In the genomic region with DNA sequence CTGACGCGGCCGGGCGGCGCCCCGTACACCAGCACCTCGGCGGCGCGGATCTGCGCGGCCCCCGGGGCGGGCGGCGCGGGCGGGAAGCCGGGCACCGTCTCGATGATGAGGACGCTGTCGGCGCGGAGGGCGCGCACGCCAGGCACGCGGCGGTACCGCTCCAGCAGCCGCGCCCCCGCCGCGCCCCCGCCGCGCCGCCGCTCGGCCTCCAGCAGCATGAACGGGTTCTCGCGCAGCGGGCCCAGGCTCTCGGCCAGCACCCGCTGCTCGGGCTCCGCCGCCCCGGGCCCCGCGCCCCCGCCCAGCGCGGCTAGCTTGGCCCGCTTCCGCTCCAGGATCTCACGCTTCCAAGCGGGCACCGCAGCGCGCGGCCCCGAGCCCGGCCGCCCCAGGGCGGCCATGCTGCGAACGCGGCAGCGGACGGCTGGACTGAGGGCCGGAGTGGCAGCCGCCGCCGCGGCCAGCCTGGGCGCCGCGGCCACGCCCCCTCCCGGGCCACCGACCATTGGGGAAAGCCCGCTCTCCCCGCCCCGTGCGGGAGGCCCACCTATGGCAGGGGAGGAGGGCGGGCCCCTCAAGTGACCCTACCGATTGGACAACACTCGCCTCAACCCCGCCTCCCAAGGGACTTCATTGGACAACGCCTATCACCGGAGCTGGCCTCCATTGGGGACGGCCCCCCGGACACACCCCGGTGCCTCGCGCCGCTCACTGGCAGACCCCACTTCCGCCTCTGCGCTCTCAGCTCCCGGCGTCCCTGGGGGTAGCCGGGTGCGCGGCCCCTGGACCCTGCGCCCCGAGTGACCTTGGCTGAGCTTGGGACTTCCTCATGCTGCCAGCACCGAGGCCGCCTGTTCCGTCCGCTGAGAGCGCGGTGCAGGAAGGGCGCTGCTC, we compare ENCODE assay signal across 8 cellular contexts.
A peak's percentile ranks its signal among the peaks of the same experiment; 100 is the strongest.
DNase-seq lines count a peak whose midpoint lies in the region; ATAC-seq and TF ChIP-seq lines count a peak whose summit lies in the region.

A gene with protein sequence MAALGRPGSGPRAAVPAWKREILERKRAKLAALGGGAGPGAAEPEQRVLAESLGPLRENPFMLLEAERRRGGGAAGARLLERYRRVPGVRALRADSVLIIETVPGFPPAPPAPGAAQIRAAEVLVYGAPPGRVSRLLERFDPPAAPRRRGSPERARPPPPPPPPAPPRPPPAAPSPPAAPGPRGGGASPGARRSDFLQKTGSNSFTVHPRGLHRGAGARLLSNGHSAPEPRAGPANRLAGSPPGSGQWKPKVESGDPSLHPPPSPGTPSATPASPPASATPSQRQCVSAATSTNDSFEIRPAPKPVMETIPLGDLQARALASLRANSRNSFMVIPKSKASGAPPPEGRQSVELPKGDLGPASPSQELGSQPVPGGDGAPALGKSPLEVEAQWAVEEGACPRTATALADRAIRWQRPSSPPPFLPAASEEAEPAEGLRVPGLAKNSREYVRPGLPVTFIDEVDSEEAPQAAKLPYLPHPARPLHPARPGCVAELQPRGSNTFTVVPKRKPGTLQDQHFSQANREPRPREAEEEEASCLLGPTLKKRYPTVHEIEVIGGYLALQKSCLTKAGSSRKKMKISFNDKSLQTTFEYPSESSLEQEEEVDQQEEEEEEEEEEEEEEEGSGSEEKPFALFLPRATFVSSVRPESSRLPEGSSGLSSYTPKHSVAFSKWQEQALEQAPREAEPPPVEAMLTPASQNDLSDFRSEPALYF (minus strand): TSS at position 431 of the 894 bp plus-strand sequence. CDS start 30 bp downstream, at position 401.

- peak; percentile 85 for ATAC-seq in HG03196 (IDR thresholded peaks at IDR 0.05; ENCODE audit: unreplicated experiment)
- peak; percentile 96 for ATAC-seq in central memory CD8-positive, alpha-beta T cell (replicated peaks; ENCODE audit: extremely low read depth, poor library complexity, severe bottlenecking)

- peaks cover 8% of the 10 kb centered on the region for H3K36me3 Mint-ChIP-seq in central memory CD8-positive, alpha-beta T cell (ENCODE audit: insufficient read depth)

- peak within 1 kb of the TSS; percentile 82 for H3K4me3 Mint-ChIP-seq in central memory CD8-positive, alpha-beta T cell

- no peaks in the 10 kb centered on the region for H3K27me3 Mint-ChIP-seq in central memory CD8-positive, alpha-beta T cell

- H3K27ac Mint-ChIP-seq in central memory CD8-positive, alpha-beta T cell (ENCODE audit: low read depth) = peak within 1 kb of the TSS; percentile 81

- H3K4me1 Mint-ChIP-seq in central memory CD8-positive, alpha-beta T cell = peaks cover 25% of the 10 kb centered on the region

- peak; percentile 97 for TF ChIP-seq POLR2A in GM18951 (IDR thresholded peaks at IDR 0.05; ENCODE audit: extremely low read depth, insufficient read depth, insufficient read length)

- in situ Hi-C loops in GM18951 (cut with MboI; ENCODE audit: low sequenced_read_pairs, unreplicated experiment) = no loop called here

- peak; percentile 100 for DNase-seq in AG08395 (ENCODE audit: low spot score)
- DNase-seq in NCI-H345 (lab: John Stamatoyannopoulos, UW) = peak; percentile 99
- DNase-seq in activated CD4-positive, CD25-positive, alpha-beta regulatory T cell (lab: John Stamatoyannopoulos, UW) = peak; percentile 94 to 98 (median 98)
- peak; percentile 92 to 97 for DNase-seq in central memory CD8-positive, alpha-beta T cell (ENCODE audit: low spot score in 2 of 2)
- peak; percentile 99 for DNase-seq in iris pigment epithelial cell (ENCODE audit: low read depth)
- DNase-seq in stimulated activated CD4-positive, alpha-beta T cell treated with anti-CD3 and anti-CD28 coated beads, Interleukin-12 subunit alpha, Interleukin-12 subunit beta, amount 100 ng/mL, for 24 hours (ENCODE audit: low read depth in 2 of 2) = peak; percentile 97 to 99

- H3K9me3 Mint-ChIP-seq in central memory CD8-positive, alpha-beta T cell = no peaks in the 10 kb centered on the region

Comparison
In these comparisons a context has a peak if more than half of its experiments do, and no peak if none do; other contexts are left out.
1. Peak in every context shown above with its lines: DNase-seq and ATAC-seq.